Comparison of ENCODE assay signal across 9 cellular contexts in genomic region chr20:24862186-24862585, GRCh38.
"Had no signal": no experiment of that assay in that cellular context is flagged by ENCODE, and none has a peak within 500 bp of the region (broad histone marks: within the 10 kb centered on the region; RNA-seq: fewer than 3 reads in every experiment).

No MANE protein-coding gene starts in this region.

- H3K4me2 ChIP-seq: GM23338 had no signal

- H3K36me3 ChIP-seq: HAP-1 had no signal

- H2AFZ ChIP-seq: GM23248, GM23338 had no signal

- H3K4me3 ChIP-seq: GM23248, GM23338, HAP-1 had no signal

- H3K9ac ChIP-seq: GM23248 had no signal

- DNase-seq: GM23248, GOT3, H7, H9, HCEC 1CT, HFFc6 had no signal

- ATAC-seq: GM23338, HCT116 had no signal

- H3K9me3 ChIP-seq: HAP-1 had no signal

- H3K4me1 ChIP-seq: HAP-1 had no signal

- H3K27ac ChIP-seq: GM23248 had no signal
